In genomic region chr16:89409161-89409711, GRCh38 we compare ENCODE assay signal across 8 cellular contexts.
DNase-seq lines count a peak whose midpoint lies in the region; ATAC-seq and TF ChIP-seq lines count a peak whose summit lies in the region.

No MANE protein-coding gene starts in this region.

- H3K36me3 Mint-ChIP-seq in activated T-helper 17 cell treated with anti-CD3 and anti-CD28 coated beads, Interleukin-2, amount 50 U/mL, for 72 hours (ENCODE audit: low read depth), result peaks cover 11% of the 10 kb centered on the region

- no peaks in the 10 kb centered on the region for H3K27me3 ChIP-seq in Peyer's patch

- H3K27me3 Mint-ChIP-seq in activated T-helper 17 cell treated with anti-CD3 and anti-CD28 coated beads, Interleukin-2, amount 50 U/mL, for 72 hours, result no peaks in the 10 kb centered on the region

- no peak for TF ChIP-seq POLR2A in Peyer's patch (IDR thresholded peaks at IDR 0.05)

- no peaks in the 10 kb centered on the region for H3K36me3 ChIP-seq in Peyer's patch

- H3K4me3 Mint-ChIP-seq in activated T-helper 17 cell treated with anti-CD3 and anti-CD28 coated beads, Interleukin-2, amount 50 U/mL, for 72 hours, result peak overlapping the region; percentile 77

- H3K9me3 Mint-ChIP-seq in activated T-helper 17 cell treated with anti-CD3 and anti-CD28 coated beads, Interleukin-2, amount 50 U/mL, for 72 hours, result no peaks in the 10 kb centered on the region

- DNase-seq in Peyer's patch (peak in 2 of 3 donors; percentile 65 to 84), islet precursor cell (peak; percentile 84), coronary artery (ENCODE audit: low spot score) (no peak), ecto neural progenitor cell (ENCODE audit: low spot score) (no peak), GF-D8 (lab: John Stamatoyannopoulos, UW) (no peak)
- peak; percentile 71 for DNase-seq in stimulated activated CD8-positive, alpha-beta memory T cell treated with anti-CD3 and anti-CD28 coated beads, Interleukin-4, amount 100 ng/mL, for 48 hours

- peaks cover 0 to 83% (median 40%) of the 10 kb centered on the region in 4 donors for H3K4me1 ChIP-seq in Peyer's patch

- no peak overlapping the region for H3K4me3 ChIP-seq in Peyer's patch
- no peak overlapping the region for H3K4me3 ChIP-seq in coronary artery

- TF ChIP-seq CTCF in Peyer's patch (IDR thresholded peaks at IDR 0.05), result no peak
- TF ChIP-seq CTCF in coronary artery (IDR thresholded peaks at IDR 0.05), result no peak

- H3K27ac ChIP-seq in Peyer's patch (peak overlapping the region in 1 of 4 donors; percentile 6), coronary artery (no peak overlapping the region)

- H3K9me3 ChIP-seq in Peyer's patch, result no peaks in the 10 kb centered on the region

- H3K4me1 Mint-ChIP-seq in activated T-helper 17 cell treated with anti-CD3 and anti-CD28 coated beads, Interleukin-2, amount 50 U/mL, for 72 hours, result peaks cover 57% of the 10 kb centered on the region

- peak overlapping the region; percentile 91 for H3K27ac Mint-ChIP-seq in activated T-helper 17 cell treated with anti-CD3 and anti-CD28 coated beads, Interleukin-2, amount 50 U/mL, for 72 hours

- peak; percentile 85 for ATAC-seq in activated T-helper 17 cell treated with anti-CD3 and anti-CD28 coated beads, Interleukin-2, amount 50 U/mL, for 72 hours (replicated peaks)
- ATAC-seq in HG03457 (IDR thresholded peaks at IDR 0.05; ENCODE audit: unreplicated experiment), result no peak

Comparison
In these comparisons a context has a peak if more than half of its experiments do, and no peak if none do; other contexts are left out.
1. DNase-seq: peak in Peyer's patch (2 of 3), islet precursor cell (single experiment) and stimulated activated CD8-positive, alpha-beta memory T cell treated with anti-CD3 and anti-CD28 coated beads, Interleukin-4, amount 100 ng/mL, for 48 hours (single experiment); none in coronary artery (single experiment), ecto neural progenitor cell (single experiment) and GF-D8 (single experiment).